In the genomic region with DNA sequence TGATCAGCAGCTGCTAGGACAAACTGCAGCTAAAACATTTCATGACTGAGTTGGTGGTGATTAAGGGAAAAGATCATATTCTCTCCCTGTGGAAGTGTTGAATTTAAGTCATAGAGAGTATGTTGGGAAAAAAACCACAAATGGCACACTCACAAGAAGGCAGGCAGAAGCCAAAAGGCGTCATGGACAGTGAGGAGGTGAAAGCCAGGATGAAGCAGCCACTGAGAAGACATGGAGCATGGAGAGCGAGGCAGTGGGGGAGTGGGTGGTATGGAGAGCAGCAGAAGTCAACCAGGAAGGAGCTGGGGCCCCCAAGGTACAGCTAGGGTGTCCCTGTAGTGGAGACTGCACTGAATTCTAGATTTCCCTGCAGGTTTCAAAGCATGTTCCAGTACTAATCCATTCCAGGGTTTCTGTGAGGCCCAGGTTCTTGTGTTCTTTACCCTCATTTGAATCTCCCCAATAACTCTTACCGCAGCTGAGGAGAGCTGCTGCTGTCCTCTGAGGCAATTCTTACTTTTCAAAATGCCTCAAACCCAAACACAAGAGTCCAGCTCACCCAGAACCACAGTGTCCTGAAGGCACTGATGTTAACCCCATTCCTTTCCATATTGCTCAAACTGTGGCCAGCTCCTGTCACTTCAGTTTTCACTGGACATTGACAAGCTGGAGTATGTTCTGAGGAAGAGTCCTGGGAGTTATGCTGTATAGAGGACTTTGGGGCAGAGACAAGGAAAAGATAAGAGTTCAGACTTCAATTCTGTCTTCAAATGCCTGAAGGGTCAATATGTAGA, we compare ENCODE assay signal across 9 cellular contexts.
DNase-seq lines count a peak whose midpoint lies in the region; ATAC-seq and TF ChIP-seq lines count a peak whose summit lies in the region.
"Had no signal": no experiment of that assay in that cellular context is flagged by ENCODE, and none has a peak within 500 bp of the region (broad histone marks: within the 10 kb centered on the region; RNA-seq: fewer than 3 reads in every experiment).

No MANE protein-coding gene starts in this region.

- TF ChIP-seq CTCF in PC-3 (conservative IDR thresholded peaks at IDR 0.05; ENCODE audit: low read depth, low read length): no peak

- no peaks in the 10 kb centered on the region for H3F3A ChIP-seq in PC-3 (ENCODE audit: low read length, unreplicated experiment)

- no peak overlapping the region for H3K9ac ChIP-seq in PC-3 (ENCODE audit: low read length)
- H3K9ac ChIP-seq: parathyroid adenoma had no signal

- H3K27ac ChIP-seq in PC-3 (ENCODE audit: low read length) (peak overlapping the region; percentile 53), muscle layer of duodenum (ENCODE audit: low read length) (peak overlapping the region; percentile 46)
- H3K27ac ChIP-seq: parathyroid adenoma had no signal

- H4K20me1 ChIP-seq in PC-3 (ENCODE audit: low read length): no peaks in the 10 kb centered on the region

- intact Hi-C loops in PC-3 (cut with micrococcal nuclease): no loop called here
- intact Hi-C loops in cardiac septum (cut with DNase I): no loop called here

- no peak overlapping the region for H3K4me3 ChIP-seq in PC-3 (ENCODE audit: low read length)
- no peak overlapping the region for H3K4me3 ChIP-seq in muscle layer of duodenum (ENCODE audit: low read depth in 1 of 2, low read length in 2 of 2)

- H2AFZ ChIP-seq in PC-3 (ENCODE audit: low read length): peak overlapping the region; percentile 61
- H2AFZ ChIP-seq: parathyroid adenoma had no signal

- H3K36me3 ChIP-seq in PC-3 (ENCODE audit: low read depth, low read length) (no peaks in the 10 kb centered on the region), muscle layer of duodenum (ENCODE audit: control insufficient read depth in 1 of 2, insufficient read depth in 2 of 2, low read length in 2 of 2) (no peaks in the 10 kb centered on the region)

- H3K4me1 ChIP-seq in PC-3 (ENCODE audit: insufficient read depth, low read length) (peaks cover 50% of the 10 kb centered on the region), muscle layer of duodenum (ENCODE audit: control insufficient read depth in 1 of 2, insufficient read depth in 2 of 2, low read length in 2 of 2) (no peaks in the 10 kb centered on the region)
- H3K4me1 ChIP-seq: parathyroid adenoma had no signal

- H3K79me2 ChIP-seq in PC-3 (ENCODE audit: low read length): no peaks in the 10 kb centered on the region
- H3K79me2 ChIP-seq: parathyroid adenoma had no signal

- CTCF ChIA-PET in PC-3 (lab: Charles Lee): interaction anchor here (0.6 kb wide), 1 partner anchor 59 kb away, joined by 3 read pairs; no protein-coding TSS in a partner anchor

- no peaks in the 10 kb centered on the region for H3K9me2 ChIP-seq in PC-3 (replicated peaks; ENCODE audit: low read length)

- BruUV-seq in PC-3 (replicated peaks; lab: Mats Ljungman, UMichigan): no TSS peak

- ATAC-seq in GM18870 (IDR thresholded peaks at IDR 0.05; ENCODE audit: unreplicated experiment): peak; percentile 52
- ATAC-seq in HG02759 (IDR thresholded peaks at IDR 0.05; ENCODE audit: unreplicated experiment): peak; percentile 68
- peak; percentile 14; the same call in 1 of the 2 replicates for ATAC-seq in PC-3

- DNase-seq in PC-3 (peak; percentile 72), middle frontal gyrus (ENCODE audit: extremely low spot score, low spot score) (no peak), cardiac septum (ENCODE audit: low spot score) (no peak), COLO668 (lab: John Stamatoyannopoulos, UW; ENCODE audit: unreplicated experiment) (no peak)
- DNase-seq in activated effector memory CD4-positive, alpha-beta T cell treated with Interleukin-2 at 50 U/mL for 16 hours: no peak

- H3K4me2 ChIP-seq in PC-3 (ENCODE audit: low read length): peak overlapping the region; percentile 54

- POLR2A ChIA-PET in PC-3 (lab: Charles Lee; ENCODE audit: unreplicated experiment): no interaction called here

- no peaks in the 10 kb centered on the region for H3K9me3 ChIP-seq in PC-3 (ENCODE audit: low read length)
- H3K9me3 ChIP-seq in muscle layer of duodenum (ENCODE audit: control insufficient read depth in 1 of 2, low read length in 2 of 2): no peaks in the 10 kb centered on the region

- no peaks in the 10 kb centered on the region for H3K27me3 ChIP-seq in PC-3 (ENCODE audit: low read length)
- no peaks in the 10 kb centered on the region for H3K27me3 ChIP-seq in muscle layer of duodenum (ENCODE audit: low read depth, low read length)

Comparison
In these comparisons a context has a peak if more than half of its experiments do, and no peak if none do; other contexts are left out.
1. ATAC-seq: peak in every context shown above with its lines; median percentile 68 in HG02759; 52 in GM18870; 14 in PC-3.